Comparison of ENCODE assay signal across 18 cellular contexts in genomic region chr16:86363057-86363490, GRCh38.
A peak's percentile ranks its signal among the peaks of the same experiment; 100 is the strongest.
DNase-seq lines count a peak whose midpoint lies in the region; ATAC-seq and TF ChIP-seq lines count a peak whose summit lies in the region.
"Had no signal": no experiment of that assay in that cellular context is flagged by ENCODE, and none has a peak within 500 bp of the region (broad histone marks: within the 10 kb centered on the region; RNA-seq: fewer than 3 reads in every experiment).

No MANE protein-coding gene starts in this region.

- H3K4me1 Mint-ChIP-seq in MCF 10A (ENCODE audit: insufficient read depth, unreplicated experiment) = peaks cover 16% of the 10 kb centered on the region
- H3K4me1 Mint-ChIP-seq: activated B cell treated with CpG ODN at 0.5 μM for 24 hours; central memory CD8-positive, alpha-beta T cell; stimulated activated naive CD8-positive, alpha-beta T cell treated with anti-CD3 and anti-CD28 coated beads, Interleukin-15, amount 100 ng/mL, for 72 hours had no signal

- H3K4me3 Mint-ChIP-seq in MCF 10A (ENCODE audit: unreplicated experiment) = no peak overlapping the region
- H3K4me3 Mint-ChIP-seq: activated B cell treated with CpG ODN at 0.5 μM for 24 hours; activated T-cell treated with anti-CD3 and anti-CD28 coated beads, Interleukin-2, amount 50 U/mL, for 4 hours; central memory CD8-positive, alpha-beta T cell; stimulated activated naive CD8-positive, alpha-beta T cell treated with anti-CD3 and anti-CD28 coated beads, Interleukin-15, amount 100 ng/mL, for 72 hours had no signal

- peak; percentile 90 for DNase-seq in MCF 10A (ENCODE audit: unreplicated experiment)
- DNase-seq in breast epithelium (ENCODE audit: low spot score in 2 of 2) = no peak
- peak; percentile 99 for DNase-seq in amniotic epithelial cell (ENCODE audit: low read depth)
- DNase-seq in vagina (ENCODE audit: extremely low spot score in 2 of 2) = no peak
- no peak for DNase-seq in NCI-H524 (lab: John Stamatoyannopoulos, UW)
- no peak for DNase-seq in NCI-H82 (lab: John Stamatoyannopoulos, UW)
- DNase-seq in uterus = no peak
- DNase-seq: activated B cell treated with CpG ODN at 0.5 μM for 24 hours; activated T-cell treated with anti-CD3 and anti-CD28 coated beads, Interleukin-2, amount 50 U/mL, for 4 hours; left colon; MV-4-11; NCI-H446 treated with DMSO at 0.1 percent for 48 hours; Right ventricle myocardium superior; stimulated activated CD4-positive, alpha-beta T cell treated with anti-CD3 and anti-CD28 coated beads, Interleukin-4, amount 100 ng/mL, for 1 hour; stimulated activated naive CD8-positive, alpha-beta T cell treated with anti-CD3 and anti-CD28 coated beads, Interleukin-15, amount 100 ng/mL, for 72 hours had no signal

- H3K27ac ChIP-seq in breast epithelium (no peak overlapping the region), gastroesophageal sphincter (peak overlapping the region; percentile 81 to 86 (median 83)), vagina (peak overlapping the region; percentile 64), uterus (no peak overlapping the region)
- H3K27ac ChIP-seq: 22Rv1 had no signal

- CTCF ChIA-PET in MCF 10A (lab: Yijun Ruan, JAX) = no interaction called here

- H3K27me3 ChIP-seq in breast epithelium = peaks cover 0 to 63% of the 10 kb centered on the region in 2 donors
- no peaks in the 10 kb centered on the region for H3K27me3 ChIP-seq in gastroesophageal sphincter
- no peaks in the 10 kb centered on the region for H3K27me3 ChIP-seq in vagina
- H3K27me3 ChIP-seq in uterus = no peaks in the 10 kb centered on the region

- no peaks in the 10 kb centered on the region for H3K36me3 ChIP-seq in breast epithelium
- H3K36me3 ChIP-seq in gastroesophageal sphincter = no peaks in the 10 kb centered on the region
- H3K36me3 ChIP-seq in vagina = no peaks in the 10 kb centered on the region
- H3K36me3 ChIP-seq in uterus = no peaks in the 10 kb centered on the region

- H3K27ac Mint-ChIP-seq in MCF 10A (ENCODE audit: low read depth, unreplicated experiment) = peak overlapping the region; percentile 75
- H3K27ac Mint-ChIP-seq: activated B cell treated with CpG ODN at 0.5 μM for 24 hours; stimulated activated naive CD8-positive, alpha-beta T cell treated with anti-CD3 and anti-CD28 coated beads, Interleukin-15, amount 100 ng/mL, for 72 hours had no signal

- H3K9me3 ChIP-seq in breast epithelium (no peaks in the 10 kb centered on the region), gastroesophageal sphincter (no peaks in the 10 kb centered on the region), vagina (no peaks in the 10 kb centered on the region), uterus (no peaks in the 10 kb centered on the region)

- H3K9me3 Mint-ChIP-seq in MCF 10A (ENCODE audit: unreplicated experiment) = no peaks in the 10 kb centered on the region
- H3K9me3 Mint-ChIP-seq: activated B cell treated with CpG ODN at 0.5 μM for 24 hours; activated T-cell treated with anti-CD3 and anti-CD28 coated beads, Interleukin-2, amount 50 U/mL, for 4 hours; central memory CD8-positive, alpha-beta T cell; stimulated activated naive CD8-positive, alpha-beta T cell treated with anti-CD3 and anti-CD28 coated beads, Interleukin-15, amount 100 ng/mL, for 72 hours had no signal

- BruUV-seq in MCF 10A (replicated peaks; lab: Mats Ljungman, UMichigan) = no TSS peak

- TF ChIP-seq EP300 in gastroesophageal sphincter (IDR thresholded peaks at IDR 0.05) = no peak

- H3K4me3 ChIP-seq in breast epithelium = no peak overlapping the region
- H3K4me3 ChIP-seq in gastroesophageal sphincter = no peak overlapping the region
- no peak overlapping the region for H3K4me3 ChIP-seq in vagina
- no peak overlapping the region for H3K4me3 ChIP-seq in uterus

- TF ChIP-seq POLR2A in breast epithelium (IDR thresholded peaks at IDR 0.05) (no peak), gastroesophageal sphincter (IDR thresholded peaks at IDR 0.05) (no peak), vagina (IDR thresholded peaks at IDR 0.05) (no peak), uterus (IDR thresholded peaks at IDR 0.05) (no peak)

- ATAC-seq in gastroesophageal sphincter = peak; percentile 61
- ATAC-seq: activated T-cell treated with anti-CD3 and anti-CD28 coated beads, Interleukin-2, amount 50 U/mL, for 4 hours; left colon; stimulated activated naive CD8-positive, alpha-beta T cell treated with anti-CD3 and anti-CD28 coated beads, Interleukin-15, amount 100 ng/mL, for 72 hours had no signal

- no peaks in the 10 kb centered on the region for H3K27me3 Mint-ChIP-seq in MCF 10A (ENCODE audit: insufficient read depth, unreplicated experiment)

- WGBS in gastroesophageal sphincter (ENCODE audit: low coverage in 1 of 2), 2 donors = 10 to 47% methylated on average over 1 to 4 of the region's 4 CpGs

- H3K36me3 Mint-ChIP-seq in MCF 10A (ENCODE audit: insufficient read depth, unreplicated experiment) = no peaks in the 10 kb centered on the region

- POLR2A ChIA-PET in MCF 10A (lab: Yijun Ruan, JAX) = no interaction called here

- H3K4me1 ChIP-seq in breast epithelium (no peaks in the 10 kb centered on the region), gastroesophageal sphincter (peaks cover 3 to 58% (median 3%) of the 10 kb centered on the region in 3 donors), vagina (peaks cover 14% of the 10 kb centered on the region), uterus (no peaks in the 10 kb centered on the region)

- intact Hi-C loops in MCF 10A (cut with micrococcal nuclease) (no loop called here), breast epithelium (cut with DNase I; ENCODE audit: low total_unique reads) (no loop called here), vagina (cut with DNase I) (no loop called here), uterus (cut with DNase I; ENCODE audit: low total_unique reads) (no loop called here)

- TF ChIP-seq CTCF in MCF 10A (IDR thresholded peaks at IDR 0.05; ENCODE audit: unreplicated experiment) (no peak), breast epithelium (IDR thresholded peaks at IDR 0.05) (no peak), gastroesophageal sphincter (IDR thresholded peaks at IDR 0.05) (no peak), vagina (IDR thresholded peaks at IDR 0.05) (no peak), uterus (IDR thresholded peaks at IDR 0.05) (no peak)

Comparison
In these comparisons a context has a peak if more than half of its experiments do, and no peak if none do; other contexts are left out.
1. DNase-seq: peak in MCF 10A (single experiment) and amniotic epithelial cell (single experiment); none in breast epithelium (0 of 2), vagina (0 of 2), NCI-H524 (0 of 2), NCI-H82 (single experiment) and uterus (0 of 2).
2. H3K27ac ChIP-seq: peak in gastroesophageal sphincter (4 of 4) and vagina (single experiment); none in breast epithelium (0 of 2) and uterus (0 of 2).